8 cellular contexts compared by ENCODE assay signal in genomic region chr10:79244841-79245504, GRCh38.
DNase-seq lines count a peak whose midpoint lies in the region; ATAC-seq and TF ChIP-seq lines count a peak whose summit lies in the region.

No MANE protein-coding gene starts in this region.

- ATAC-seq in GM19023 (IDR thresholded peaks at IDR 0.05; ENCODE audit: unreplicated experiment) (peak; percentile 24), HG03442 (IDR thresholded peaks at IDR 0.05; ENCODE audit: unreplicated experiment) (peak; percentile 23), HG03457 (IDR thresholded peaks at IDR 0.05; ENCODE audit: unreplicated experiment) (no peak)

- no peaks in the 10 kb centered on the region for H3K36me3 ChIP-seq in adrenal gland (replicated peaks in 1 of 2)
- H3K36me3 ChIP-seq in prostate gland = no peaks in the 10 kb centered on the region

- peaks cover 0 to 2% (median 0%) of the 10 kb centered on the region in 7 donors for H3K9me3 Mint-ChIP-seq in CD14-positive monocyte

- WGBS in adrenal gland, 4 donors = 72 to 76% (median 75%) methylated on average over 12 to 15 of the region's 15 CpGs
- 82% methylated on average over 15 of the region's 15 CpGs for WGBS in prostate gland

- TF ChIP-seq CTCF in CD14-positive monocyte (IDR thresholded peaks at IDR 0.05) (no peak), adrenal gland (IDR thresholded peaks at IDR 0.05) (no peak), prostate gland (IDR thresholded peaks at IDR 0.05) (no peak)

- peak overlapping the region in 4 of 5 donors; percentile 60 to 91 (median 84) for H3K27ac ChIP-seq in adrenal gland
- H3K27ac ChIP-seq in prostate gland = peak overlapping the region; percentile 63 to 69

- intact Hi-C loops in CD14-positive monocyte (cut with micrococcal nuclease) (loop anchor here (5.0 to 10.0 kb wide), 6 partner anchors 50 to 270 kb away; partner anchors contain the start of genes PPIF (in 1 of the 2) and ZCCHC24 (in 1 of the 2)), adrenal gland (cut with DNase I) (no loop called here), prostate gland (cut with DNase I) (no loop called here)

- no peaks in the 10 kb centered on the region for H3K9me3 ChIP-seq in adrenal gland (replicated peaks in 1 of 3)
- no peaks in the 10 kb centered on the region for H3K9me3 ChIP-seq in prostate gland

- H3K27ac Mint-ChIP-seq in CD14-positive monocyte = peak overlapping the region; percentile 76 to 96 (median 91)

- H3K4me1 ChIP-seq in adrenal gland (replicated peaks in 1 of 2) = peaks cover 52 to 80% of the 10 kb centered on the region in 2 donors
- peaks cover 25% of the 10 kb centered on the region for H3K4me1 ChIP-seq in prostate gland (replicated peaks)

- H3K4me3 ChIP-seq in adrenal gland (no peak overlapping the region), prostate gland (no peak overlapping the region)

- H3K27me3 ChIP-seq in adrenal gland = no peaks in the 10 kb centered on the region
- no peaks in the 10 kb centered on the region for H3K27me3 ChIP-seq in prostate gland (replicated peaks; ENCODE audit: insufficient read depth)

- H3K4me3 Mint-ChIP-seq in CD14-positive monocyte = peak overlapping the region; percentile 87 to 90

- H3K4me1 Mint-ChIP-seq in CD14-positive monocyte = peaks cover 84% of the 10 kb centered on the region

- TF ChIP-seq POLR2A in adrenal gland (IDR thresholded peaks at IDR 0.05) = no peak
- no peak for TF ChIP-seq POLR2A in prostate gland (IDR thresholded peaks at IDR 0.05)

- peaks cover 49 to 53% of the 10 kb centered on the region in 2 donors for H3K36me3 Mint-ChIP-seq in CD14-positive monocyte

- DNase-seq in CD14-positive monocyte (ENCODE audit: low spot score) (peak; percentile 72), adrenal gland (no peak), prostate gland (ENCODE audit: low spot score) (no peak), RKO (ENCODE audit: low spot score) (no peak), EL (no peak)

- H3K27me3 Mint-ChIP-seq in CD14-positive monocyte (ENCODE audit: low read depth in 3 of 3) = peaks cover 0 to 2% (median 0%) of the 10 kb centered on the region in 3 donors

Comparison
In these comparisons a context has a peak if more than half of its experiments do, and no peak if none do; other contexts are left out.
1. intact Hi-C loops: an anchor here in CD14-positive monocyte (5.0 to 10.0 kb wide); none called in adrenal gland and prostate gland.